14 cellular contexts compared by ENCODE assay signal in the genomic region with DNA sequence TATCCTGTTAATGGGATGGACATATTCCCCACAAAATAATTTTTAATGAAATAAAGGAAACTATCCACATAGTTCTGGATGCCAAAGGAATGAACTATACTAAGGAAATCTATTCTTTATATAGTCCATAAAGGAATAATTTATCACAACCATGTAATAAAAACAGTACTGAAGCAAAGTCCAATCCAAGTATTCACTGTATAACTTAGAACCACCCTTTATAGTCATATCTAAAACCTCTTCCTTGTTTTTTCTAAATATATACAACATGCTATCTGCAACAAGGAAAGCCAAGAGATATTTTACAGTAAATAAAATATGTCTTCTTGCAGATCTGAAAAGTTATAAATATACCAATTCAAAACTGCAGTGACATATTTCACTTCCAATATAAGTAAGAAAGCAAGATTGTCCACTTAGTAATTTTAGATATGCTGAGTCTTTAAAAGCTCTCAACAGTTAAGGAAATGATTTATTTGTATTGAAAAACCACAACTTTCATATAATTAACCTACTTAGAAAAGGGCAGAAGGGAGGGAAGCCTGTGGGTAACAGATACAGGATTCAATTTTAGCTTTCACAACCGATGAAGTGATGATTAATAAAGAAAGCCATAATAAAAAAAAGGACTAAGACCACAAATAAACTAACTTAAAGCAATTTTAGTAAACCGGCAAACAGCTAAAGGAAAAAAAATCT. TPM values are rescaled to one million over a fixed set of nuclear protein-coding genes. Genes with fewer than 3 reads are reported as not detected.
DNase-seq lines count a peak whose midpoint lies in the region; ATAC-seq and TF ChIP-seq lines count a peak whose summit lies in the region.
"Had no signal": no experiment of that assay in that cellular context is flagged by ENCODE, and none has a peak within 500 bp of the region (broad histone marks: within the 10 kb centered on the region; RNA-seq: fewer than 3 reads in every experiment).

No MANE protein-coding gene starts in this region.

- H3K4me3 Mint-ChIP-seq in natural killer cell treated with Interleukin-12 subunit alpha and Interleukin-12 subunit beta and Interleukin-15 and Interleukin-18, amount 100 ng/mL, for 72 hours: peak overlapping the region; percentile 23
- H3K4me3 Mint-ChIP-seq in natural killer cell (no peak overlapping the region), Calu3 (ENCODE audit: low read depth, unreplicated experiment) (no peak overlapping the region)

- H3K9me3 Mint-ChIP-seq in natural killer cell treated with Interleukin-12 subunit alpha and Interleukin-12 subunit beta and Interleukin-15 and Interleukin-18, amount 100 ng/mL, for 72 hours: no peaks in the 10 kb centered on the region
- H3K9me3 Mint-ChIP-seq in natural killer cell: no peaks in the 10 kb centered on the region
- no peaks in the 10 kb centered on the region for H3K9me3 Mint-ChIP-seq in Calu3 (ENCODE audit: low read depth, unreplicated experiment)

- peaks cover 19 to 22% of the 10 kb centered on the region in 2 donors for H3K27me3 Mint-ChIP-seq in natural killer cell treated with Interleukin-12 subunit alpha and Interleukin-12 subunit beta and Interleukin-15 and Interleukin-18, amount 100 ng/mL, for 72 hours
- peaks cover 18 to 56% of the 10 kb centered on the region in 2 donors for H3K27me3 Mint-ChIP-seq in natural killer cell (ENCODE audit: low read depth in 2 of 2)
- no peaks in the 10 kb centered on the region for H3K27me3 Mint-ChIP-seq in Calu3 (ENCODE audit: unreplicated experiment)

- CTCF ChIA-PET in Calu3 (lab: Charles Lee): no interaction called here

- DNase-seq in natural killer cell treated with Interleukin-12 subunit alpha and Interleukin-12 subunit beta and Interleukin-15 and Interleukin-18, amount 100 ng/mL, for 72 hours (ENCODE audit: low spot score): no peak
- no peak for DNase-seq in natural killer cell
- DNase-seq in HT-29 (ENCODE audit: low spot score): peak; percentile 26
- DNase-seq in putamen (ENCODE audit: low spot score): no peak
- no peak for DNase-seq in Calu3
- no peak for DNase-seq in omental fat pad (ENCODE audit: low spot score)
- DNase-seq: NCI-H1436, NCI-H524, nucleus accumbens, PC-3, SK-N-SH had no signal

- H3K4me3 ChIP-seq in endocrine pancreas (ENCODE audit: control insufficient read depth, insufficient read depth, low read length): peak overlapping the region; percentile 34
- H3K4me3 ChIP-seq: lung had no signal

- H3K9ac ChIP-seq in endocrine pancreas (ENCODE audit: control insufficient read depth, insufficient read depth, low read length): no peak overlapping the region
- H3K9ac ChIP-seq: SK-N-SH had no signal

- no TSS peak for BruUV-seq in Calu3 (replicated peaks; lab: Mats Ljungman, UMichigan)

- ATAC-seq in natural killer cell treated with Interleukin-12 subunit alpha and Interleukin-12 subunit beta and Interleukin-15 and Interleukin-18, amount 100 ng/mL, for 72 hours: peak; percentile 65 to 70
- ATAC-seq in natural killer cell (no peak), omental fat pad (ENCODE audit: low FRiP score) (no peak), HG02970 (IDR thresholded peaks at IDR 0.05; ENCODE audit: low FRiP score, unreplicated experiment) (no peak)
- ATAC-seq: PC-3 had no signal

- no peaks in the 10 kb centered on the region for H3K27me3 ChIP-seq in endocrine pancreas (ENCODE audit: control insufficient read depth, insufficient read depth, low read length)

- intact Hi-C loops in natural killer cell (cut with micrococcal nuclease): no loop called here
- intact Hi-C loops in Calu3 (cut with micrococcal nuclease; ENCODE audit: unreplicated experiment): no loop called here

- peaks cover 0 to 9% of the 10 kb centered on the region in 2 donors for H3K4me1 Mint-ChIP-seq in natural killer cell treated with Interleukin-12 subunit alpha and Interleukin-12 subunit beta and Interleukin-15 and Interleukin-18, amount 100 ng/mL, for 72 hours (ENCODE audit: low read depth in 2 of 2)
- peaks cover 8 to 9% of the 10 kb centered on the region in 2 donors for H3K4me1 Mint-ChIP-seq in natural killer cell
- peaks cover 15% of the 10 kb centered on the region for H3K4me1 Mint-ChIP-seq in Calu3 (ENCODE audit: low read depth, unreplicated experiment)

- H3K4me1 ChIP-seq in endocrine pancreas (ENCODE audit: control insufficient read depth, insufficient read depth, low read length): peaks cover 59% of the 10 kb centered on the region

- H3K36me3 Mint-ChIP-seq in natural killer cell treated with Interleukin-12 subunit alpha and Interleukin-12 subunit beta and Interleukin-15 and Interleukin-18, amount 100 ng/mL, for 72 hours: no peaks in the 10 kb centered on the region
- H3K36me3 Mint-ChIP-seq in natural killer cell: no peaks in the 10 kb centered on the region
- no peaks in the 10 kb centered on the region for H3K36me3 Mint-ChIP-seq in Calu3 (ENCODE audit: insufficient read depth, unreplicated experiment)

- H3K27ac Mint-ChIP-seq in natural killer cell treated with Interleukin-12 subunit alpha and Interleukin-12 subunit beta and Interleukin-15 and Interleukin-18, amount 100 ng/mL, for 72 hours: no peak overlapping the region
- no peak overlapping the region for H3K27ac Mint-ChIP-seq in natural killer cell
- H3K27ac Mint-ChIP-seq in Calu3 (ENCODE audit: unreplicated experiment): no peak overlapping the region

- no peaks in the 10 kb centered on the region for H3K9me3 ChIP-seq in endocrine pancreas (ENCODE audit: control insufficient read depth, low read length)
- H3K9me3 ChIP-seq: SK-N-SH had no signal

- TF ChIP-seq CTCF in natural killer cell (IDR thresholded peaks at IDR 0.05) (no peak), Calu3 (IDR thresholded peaks at IDR 0.05; ENCODE audit: unreplicated experiment) (no peak), omental fat pad (IDR thresholded peaks at IDR 0.05) (no peak)

- H3K36me3 ChIP-seq in endocrine pancreas (ENCODE audit: control insufficient read depth, insufficient read depth, low read length): no peaks in the 10 kb centered on the region

RNA-seq across cellular contexts. Expression of a gene that starts 8.0 kb away (rescaled TPM):
- total RNA-seq in natural killer cell treated with Interleukin-12 subunit alpha and Interleukin-12 subunit beta and Interleukin-15 and Interleukin-18, amount 100 ng/mL, for 72 hours: 1 to 10 TPM; 1.5 to 2.4 TPM
- 1 to 10 TPM; 4.2 to 8.6 (median 6.3) TPM for total RNA-seq in natural killer cell
- 1.4 and 2.5 TPM in 2 replicates for total RNA-seq in HT-29 (2014; rRNA removed; shearing (Covaris generic))
- total RNA-seq in Calu3 (2022): 14.2 and 14.5 TPM in 2 replicates
- total RNA-seq in omental fat pad: 10 to 100 TPM in 3 of 4 donors, 1 to 10 TPM in 1; 7.4 to 28.1 (median 12.1) TPM

Comparison
In these comparisons a context has a peak if more than half of its experiments do, and no peak if none do; other contexts are left out.
1. ATAC-seq: peak in natural killer cell treated with Interleukin-12 subunit alpha and Interleukin-12 subunit beta and Interleukin-15 and Interleukin-18, amount 100 ng/mL, for 72 hours (2 of 2); none in natural killer cell (0 of 3), omental fat pad (single experiment) and HG02970 (single experiment).